In the genomic region with DNA sequence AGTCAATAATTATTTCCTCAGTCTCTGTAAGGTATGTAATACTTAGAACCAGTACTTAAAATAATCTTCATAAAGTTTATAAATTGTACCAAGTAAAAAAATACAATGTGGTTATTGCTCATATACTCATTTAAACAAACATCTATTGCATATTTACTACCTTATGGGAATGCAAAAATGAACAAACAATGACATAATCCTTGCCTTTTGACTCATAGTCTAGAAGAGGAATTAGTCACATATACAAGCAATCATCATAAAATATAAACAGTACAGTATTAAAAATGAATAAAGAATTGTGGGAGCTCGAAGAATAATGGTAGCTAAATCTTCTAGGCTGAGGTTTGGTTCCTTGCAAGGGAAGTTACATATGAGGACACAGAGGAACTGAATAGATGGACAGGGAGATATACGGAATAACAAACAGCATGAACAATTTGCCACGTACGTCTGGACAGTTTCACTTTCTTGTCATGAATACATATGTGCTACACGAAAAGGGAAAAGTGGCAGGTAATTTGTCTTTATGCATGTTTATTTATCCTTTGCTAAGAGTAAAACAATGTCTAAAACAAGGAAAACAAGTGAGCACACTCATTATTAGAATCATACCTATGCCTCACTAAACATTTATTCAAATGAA, we compare ENCODE assay signal across 18 cellular contexts. TPM values are rescaled to one million over a fixed set of nuclear protein-coding genes. Genes with fewer than 3 reads are reported as not detected.
DNase-seq lines count a peak whose midpoint lies in the region; ATAC-seq and TF ChIP-seq lines count a peak whose summit lies in the region.
"Had no signal": no experiment of that assay in that cellular context is flagged by ENCODE, and none has a peak within 500 bp of the region (broad histone marks: within the 10 kb centered on the region; RNA-seq: fewer than 3 reads in every experiment).

No MANE protein-coding gene starts in this region.

- H3K4me3 ChIP-seq in HAP-1 = no peak overlapping the region
- H3K4me3 ChIP-seq: lung, tibial artery had no signal

- no peaks in the 10 kb centered on the region for H3K4me1 Mint-ChIP-seq in activated T-helper 17 cell treated with anti-CD3 and anti-CD28 coated beads, Interleukin-2, amount 50 U/mL, for 72 hours

- in situ Hi-C loops in GM13976 (cut with MboI; ENCODE audit: low sequenced_read_pairs, unreplicated experiment) = no loop called here
- in situ Hi-C loops in HAP-1 (cut with MboI; ENCODE audit: low sequenced_read_pairs) = no loop called here

- H3K27me3 ChIP-seq in HAP-1 (ENCODE audit: low read depth) = no peaks in the 10 kb centered on the region
- H3K27me3 ChIP-seq: tibial artery had no signal

- no peak for TF ChIP-seq CTCF in GM13976 (IDR thresholded peaks at IDR 0.05; ENCODE audit: borderline replicate concordance, control extremely low read depth, extremely low read depth, insufficient read depth, missing control alignments)

- DNase-seq in GM13976 (ENCODE audit: low spot score) (peak; percentile 30), hepatic stellate cell (ENCODE audit: low spot score) (peak; percentile 26), NK-92 (lab: John Stamatoyannopoulos, UW; ENCODE audit: unreplicated experiment) (no peak), SIG-M5 (lab: John Stamatoyannopoulos, UW) (no peak), HAP-1 (ENCODE audit: low spot score in 2 of 2) (no peak)
- DNase-seq in activated CD4-positive, alpha-beta T cell treated with anti-CD3 and anti-CD28 coated beads, Interleukin-2, amount 50 U/mL, for 48 hours = no peak
- DNase-seq: activated CD4-positive, CD25-positive, alpha-beta regulatory T cell; activated T-cell treated with anti-CD3 and anti-CD28 coated beads, Interleukin-2, amount 50 U/mL, for 4 hours; effector memory CD4-positive, alpha-beta T cell; NCI-H1694 treated with DMSO at 0.1 percent for 48 hours; nucleus accumbens; SK-N-SH; tibial artery had no signal

- H3K36me3 ChIP-seq in HAP-1 (replicated peaks) = no peaks in the 10 kb centered on the region
- H3K36me3 ChIP-seq: tibial artery had no signal

- no peaks in the 10 kb centered on the region for H3K4me1 ChIP-seq in HAP-1
- H3K4me1 ChIP-seq: tibial artery had no signal

- H3K27ac Mint-ChIP-seq in activated T-helper 17 cell treated with anti-CD3 and anti-CD28 coated beads, Interleukin-2, amount 50 U/mL, for 72 hours = peak overlapping the region; percentile 65
- H3K27ac Mint-ChIP-seq: IgD-negative memory B cell had no signal

- H3K9me3 Mint-ChIP-seq in activated T-helper 17 cell treated with anti-CD3 and anti-CD28 coated beads, Interleukin-2, amount 50 U/mL, for 72 hours = peaks cover 23% of the 10 kb centered on the region

- no peaks in the 10 kb centered on the region for H3K9me3 ChIP-seq in HAP-1
- H3K9me3 ChIP-seq: SK-N-SH had no signal

- no peaks in the 10 kb centered on the region for H3K36me3 Mint-ChIP-seq in activated T-helper 17 cell treated with anti-CD3 and anti-CD28 coated beads, Interleukin-2, amount 50 U/mL, for 72 hours (ENCODE audit: low read depth)

- peak overlapping the region; percentile 9 for H3K4me3 Mint-ChIP-seq in activated T-helper 17 cell treated with anti-CD3 and anti-CD28 coated beads, Interleukin-2, amount 50 U/mL, for 72 hours
- H3K4me3 Mint-ChIP-seq: activated T-cell treated with anti-CD3 and anti-CD28 coated beads, Interleukin-2, amount 50 U/mL, for 4 hours; IgD-negative memory B cell had no signal

- peak; percentile 84 for ATAC-seq in HG02885 (IDR thresholded peaks at IDR 0.05; ENCODE audit: poor library complexity, unreplicated experiment)
- ATAC-seq in activated T-helper 17 cell treated with anti-CD3 and anti-CD28 coated beads, Interleukin-2, amount 50 U/mL, for 72 hours (replicated peaks) = peak; percentile 82
- ATAC-seq: activated T-cell treated with anti-CD3 and anti-CD28 coated beads, Interleukin-2, amount 50 U/mL, for 4 hours; HCT116 had no signal

- no peaks in the 10 kb centered on the region for H3K27me3 Mint-ChIP-seq in activated T-helper 17 cell treated with anti-CD3 and anti-CD28 coated beads, Interleukin-2, amount 50 U/mL, for 72 hours
- H3K27me3 Mint-ChIP-seq: IgD-negative memory B cell had no signal

RNA-seq across cellular contexts. Expression of a gene that starts 17.2 kb away (rescaled TPM):
- total RNA-seq in activated T-helper 17 cell treated with anti-CD3 and anti-CD28 coated beads, Interleukin-2, amount 50 U/mL, for 72 hours = under 1 TPM; 0.43 to 0.71 TPM

Comparison
In these comparisons a context has a peak if more than half of its experiments do, and no peak if none do; other contexts are left out.
1. DNase-seq: peak in GM13976 (single experiment) and hepatic stellate cell (single experiment); none in NK-92 (single experiment), activated CD4-positive, alpha-beta T cell treated with anti-CD3 and anti-CD28 coated beads, Interleukin-2, amount 50 U/mL, for 48 hours (0 of 2), SIG-M5 (single experiment) and HAP-1 (0 of 2).